In the genomic region with DNA sequence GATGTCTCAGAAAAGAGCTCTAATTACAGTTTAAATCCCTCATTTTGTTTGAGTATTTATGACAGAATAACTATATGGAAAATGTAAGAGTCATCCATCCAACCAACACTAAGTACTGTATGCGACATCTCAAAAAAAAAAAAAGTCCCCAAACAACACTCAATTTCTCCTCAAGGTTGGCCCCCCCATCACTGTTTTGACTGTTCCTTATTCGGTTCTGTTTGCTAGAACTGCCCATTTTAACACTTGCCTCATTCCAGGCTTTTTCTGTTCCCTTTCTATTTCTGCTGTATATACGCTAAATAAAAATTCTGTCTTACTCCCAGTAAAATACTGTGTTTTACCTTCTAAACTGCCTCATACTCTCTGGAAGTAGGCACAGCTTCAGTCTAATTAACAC, we compare ENCODE assay signal across 18 cellular contexts. TPM values are rescaled to one million over a fixed set of nuclear protein-coding genes. Genes with fewer than 3 reads are reported as not detected.
DNase-seq lines count a peak whose midpoint lies in the region; ATAC-seq, FAIRE-seq and TF ChIP-seq lines count a peak whose summit lies in the region.
"Had no signal": no experiment of that assay in that cellular context is flagged by ENCODE, and none has a peak within 500 bp of the region (broad histone marks: within the 10 kb centered on the region; RNA-seq: fewer than 3 reads in every experiment).

No MANE protein-coding gene starts in this region.

- peaks cover 15% of the 10 kb centered on the region for H3K4me1 ChIP-seq in GM23338 (ENCODE audit: insufficient read depth)
- H3K4me1 ChIP-seq in GM12878 (ENCODE audit: control insufficient read depth, insufficient read depth, low read length): peaks cover 31% of the 10 kb centered on the region

- 0 out of 2 replicates have a peak, but pooled peaks cover 16% of the 10 kb centered on the region for H3K36me3 ChIP-seq in GM23338 (ENCODE audit: insufficient read depth)
- peaks cover 5 to 8% of the 10 kb centered on the region in 2 experiments; a peak in 3 of 4 replicates for H3K36me3 ChIP-seq in GM12878 (ENCODE audit: control insufficient read depth in 2 of 2, insufficient read depth in 2 of 2, low read length in 1 of 2)

- intact Hi-C loops in GM12878 (cut with micrococcal nuclease; ENCODE audit: unreplicated experiment) (no loop called here), Calu3 (cut with micrococcal nuclease; ENCODE audit: unreplicated experiment) (no loop called here)

- 0 out of 2 replicates have a peak, but pooled peaks cover 3% of the 10 kb centered on the region for H3F3A ChIP-seq in GM23338 (replicated peaks; ENCODE audit: low read depth)

- no TSS peak for BruUV-seq in GM12878 (replicated peaks; lab: Mats Ljungman, UMichigan)
- no TSS peak for BruUV-seq in Calu3 (replicated peaks; lab: Mats Ljungman, UMichigan)

- H3K27ac Mint-ChIP-seq in GM23338: peak overlapping the region; percentile 47
- no peak overlapping the region for H3K27ac Mint-ChIP-seq in stimulated activated memory B cell treated with anti-CD40 and anti-IgM and Interleukin-4, amounts not matched to agents 10 μg/mL and 1 μg/mL and 100 μg/mL, for 72 hours
- no peak overlapping the region for H3K27ac Mint-ChIP-seq in Calu3 (ENCODE audit: unreplicated experiment)
- H3K27ac Mint-ChIP-seq: CD14-positive monocyte; CD8-positive, alpha-beta T cell; HFFc6 had no signal

- no peaks in the 10 kb centered on the region; the same call in 1 of the 2 replicates for H3K9me2 ChIP-seq in GM23338 (ENCODE audit: insufficient read depth)

- H3K27ac ChIP-seq in GM23338 (ENCODE audit: low read depth) (no peak overlapping the region), GM12878 (ENCODE audit: control insufficient read depth, insufficient read depth) (peak overlapping the region; percentile 72), coronary artery (no peak overlapping the region)
- H3K27ac ChIP-seq: 22Rv1 had no signal

- SMC1A ChIA-PET in GM12878 (lab: Charles Lee; ENCODE audit: uncharacterized antibody, unreplicated experiment): interaction anchor here (0.9 to 2.1 kb wide), 8 partner anchors 12 to 47 kb away, joined by 3 to 11 read pairs (median 4); no protein-coding TSS in a partner anchor

- H3K4me3 ChIP-seq in GM23338 (no peak overlapping the region), GM12878 (no peak overlapping the region; the same call in 1 of the 2 replicates), coronary artery (no peak overlapping the region)

- TF ChIP-seq CTCF in GM23338 (conservative IDR thresholded peaks at IDR 0.05; ENCODE audit: low read depth in 2 of 2): no peak
- no peak for TF ChIP-seq CTCF in GM12878 (IDR thresholded peaks at IDR 0.05 in 2 of 3, conservative IDR thresholded peaks at IDR 0.05 in 1 of 3; ENCODE audit: control insufficient read depth in 2 of 3, extremely low read depth in 1 of 3, insufficient read depth in 1 of 3, low read depth in 3 of 3, low read length in 3 of 3)
- TF ChIP-seq CTCF in coronary artery (IDR thresholded peaks at IDR 0.05): no peak
- no peak for TF ChIP-seq CTCF in Calu3 (IDR thresholded peaks at IDR 0.05; ENCODE audit: unreplicated experiment)

- H3K27me3 ChIP-seq in GM23338 (ENCODE audit: insufficient read depth) (no peaks in the 10 kb centered on the region), GM12878 (replicated peaks in 1 of 2; ENCODE audit: control insufficient read depth in 2 of 2, insufficient read depth in 2 of 2, low read length in 1 of 2) (no peaks in the 10 kb centered on the region)

- H4K20me1 ChIP-seq in GM23338 (replicated peaks; ENCODE audit: insufficient read depth) (0 out of 2 replicates have a peak, but pooled peaks cover 7% of the 10 kb centered on the region), GM12878 (ENCODE audit: control insufficient read depth, insufficient read depth) (no peaks in the 10 kb centered on the region)

- H3K9me3 Mint-ChIP-seq in GM23338 (peaks cover 14% of the 10 kb centered on the region), Calu3 (ENCODE audit: low read depth, unreplicated experiment) (no peaks in the 10 kb centered on the region)
- no peaks in the 10 kb centered on the region for H3K9me3 Mint-ChIP-seq in stimulated activated memory B cell treated with anti-CD40 and anti-IgM and Interleukin-4, amounts not matched to agents 10 μg/mL and 1 μg/mL and 100 μg/mL, for 72 hours

- H3K4me2 ChIP-seq in GM23338: no peak overlapping the region
- H3K4me2 ChIP-seq in GM12878 (ENCODE audit: control insufficient read depth, insufficient read depth): peak overlapping the region; percentile 17; the same call in 1 of the 2 replicates

- CTCF ChIA-PET in GM12878 (lab: Yijun Ruan, JAX): interaction anchor here (0.7 to 1.5 kb wide), 2 partner anchors 35 to 49 kb away, joined by 3 to 4 read pairs; no protein-coding TSS in a partner anchor
- CTCF ChIA-PET in Calu3 (lab: Charles Lee): no interaction called here

- FAIRE-seq in GM12891 (lab: Jason Lieb, UNC) (no peak), GM12878 (lab: Jason Lieb, UNC) (no peak), urothelium cell line (lab: Jason Lieb, UNC) (no peak)

- H3K79me2 ChIP-seq in GM23338 (replicated peaks; ENCODE audit: insufficient read depth) (peaks cover 32% of the 10 kb centered on the region), GM12878 (ENCODE audit: control insufficient read depth, insufficient read depth, low read length) (peaks cover 2% of the 10 kb centered on the region; the same call in 1 of the 2 replicates)

- peaks cover 69% of the 10 kb centered on the region for H3K36me3 Mint-ChIP-seq in GM23338 (ENCODE audit: low read depth)
- no peaks in the 10 kb centered on the region for H3K36me3 Mint-ChIP-seq in stimulated activated memory B cell treated with anti-CD40 and anti-IgM and Interleukin-4, amounts not matched to agents 10 μg/mL and 1 μg/mL and 100 μg/mL, for 72 hours
- H3K36me3 Mint-ChIP-seq in Calu3 (ENCODE audit: insufficient read depth, unreplicated experiment): no peaks in the 10 kb centered on the region
- H3K36me3 Mint-ChIP-seq: CD14-positive monocyte; CD8-positive, alpha-beta T cell had no signal

- in situ Hi-C loops in GM12878 (cut with MboI): no loop called here

- H3K9ac ChIP-seq in GM12878 (ENCODE audit: control insufficient read depth, insufficient read depth, low read length): no peak overlapping the region

- TF ChIP-seq POLR2A in GM12891 (IDR thresholded peaks at IDR 0.05; ENCODE audit: low read depth, low read length) (no peak), GM12878 (IDR thresholded peaks at IDR 0.05; ENCODE audit: low read depth, low read length) (no peak)

- H3K27me3 Mint-ChIP-seq in GM23338 (ENCODE audit: insufficient read depth, low read depth, poor library complexity) (peaks cover 3% of the 10 kb centered on the region), Calu3 (ENCODE audit: unreplicated experiment) (no peaks in the 10 kb centered on the region)
- H3K27me3 Mint-ChIP-seq in stimulated activated memory B cell treated with anti-CD40 and anti-IgM and Interleukin-4, amounts not matched to agents 10 μg/mL and 1 μg/mL and 100 μg/mL, for 72 hours: no peaks in the 10 kb centered on the region

- DNase-seq in GM12891 (ENCODE audit: insufficient read length, low spot score): no peak
- no peak for DNase-seq in GM23338 (ENCODE audit: low spot score)
- DNase-seq in GM12878 (ENCODE audit: low read depth, low spot score): no peak
- no peak for DNase-seq in coronary artery (ENCODE audit: low spot score)
- no peak for DNase-seq in Calu3
- DNase-seq in urothelium cell line (ENCODE audit: low spot score): no peak
- DNase-seq: CD8-positive, alpha-beta T cell; COR-L47; DND-41; GDM1; HCEC 1CT; HFFc6; KG1 had no signal

- TF ChIP-seq EP300 in GM12878 (IDR thresholded peaks at IDR 0.05; ENCODE audit: borderline replicate concordance in 1 of 2, control insufficient read depth in 1 of 2, low read depth in 2 of 2, low read length in 2 of 2): no peak

- POLR2A ChIA-PET in GM12878 (lab: Charles Lee): interaction anchor here (0.6 to 2.1 kb wide), 6 partner anchors 11 to 24 kb away, joined by 3 to 6 read pairs (median 3); no protein-coding TSS in a partner anchor

- no peak for TF ChIP-seq RAD21 in GM12878 (IDR thresholded peaks at IDR 0.05; ENCODE audit: insufficient read depth, low read depth, low read length)

- peaks cover 12% of the 10 kb centered on the region for H3K4me1 Mint-ChIP-seq in GM23338
- peaks cover 16% of the 10 kb centered on the region for H3K4me1 Mint-ChIP-seq in stimulated activated memory B cell treated with anti-CD40 and anti-IgM and Interleukin-4, amounts not matched to agents 10 μg/mL and 1 μg/mL and 100 μg/mL, for 72 hours
- no peaks in the 10 kb centered on the region for H3K4me1 Mint-ChIP-seq in Calu3 (ENCODE audit: low read depth, unreplicated experiment)
- H3K4me1 Mint-ChIP-seq: CD14-positive monocyte had no signal

- no peaks in the 10 kb centered on the region for H3K9me3 ChIP-seq in GM12878 (replicated peaks; ENCODE audit: control insufficient read depth, insufficient read depth, low read length)

- H2AFZ ChIP-seq in GM23338 (no peak overlapping the region), GM12878 (ENCODE audit: control insufficient read depth, low read depth, low read length) (no peak overlapping the region)

- WGBS in GM12878 (ENCODE audit: insufficient coverage, insufficient replicate concordance, low lambda C conversion rate, missing lambda C conversion rate): 47% methylated on average over 3 of the region's 3 CpGs

- H3K4me3 Mint-ChIP-seq in GM23338: no peak overlapping the region; the same call in 2 of the 3 replicates
- no peak overlapping the region for H3K4me3 Mint-ChIP-seq in stimulated activated memory B cell treated with anti-CD40 and anti-IgM and Interleukin-4, amounts not matched to agents 10 μg/mL and 1 μg/mL and 100 μg/mL, for 72 hours
- H3K4me3 Mint-ChIP-seq in Calu3 (ENCODE audit: low read depth, unreplicated experiment): no peak overlapping the region
- H3K4me3 Mint-ChIP-seq: CD14-positive monocyte; CD8-positive, alpha-beta T cell; HFFc6; IgD-negative memory B cell had no signal

- ATAC-seq in GM23338 (no peak), GM12878 (peak; percentile 62)
- ATAC-seq in stimulated activated memory B cell treated with anti-CD40 and anti-IgM and Interleukin-4, amounts not matched to agents 10 μg/mL and 1 μg/mL and 100 μg/mL, for 72 hours: peak; percentile 61
- ATAC-seq: CD8-positive, alpha-beta T cell had no signal

- RAD21 ChIA-PET in GM12878 (lab: Charles Lee; ENCODE audit: unreplicated experiment): interaction anchor here (1.1 to 1.8 kb wide), 5 partner anchors 12 to 45 kb away, joined by 3 to 6 read pairs (median 3); no protein-coding TSS in a partner anchor

RNA-seq across cellular contexts. Expression of gene GLDC, which starts 25.2 kb away (rescaled TPM):
- 40.4 TPM for polyA plus RNA-seq in GM12891 (2012; ENCODE audit: low read depth, missing spikeins)
- 133 and 139 TPM in 2 replicates for total RNA-seq in GM23338 (2014; rRNA removed; shearing (Covaris generic))
- polyA plus RNA-seq in GM23338 (2016; fragmentation: Nextera tagmentation; extraction: Ambion mirVana): 63.5 and 71.9 TPM in 2 replicates
- total RNA-seq in GM12878 (2013; cell fraction: nucleolus; rRNA removed): 105 and 125 TPM in 2 replicates
- total RNA-seq in GM12878 (2014; rRNA removed): 124 and 125 TPM in 2 replicates
- 97.0 and 101 TPM in 2 replicates for total RNA-seq in GM12878 (2014; rRNA removed; fragmentation: Illumina TruSeq; extraction: Trizol)
- 117 and 119 TPM in 2 replicates for total RNA-seq in GM12878 (2021)
- 49.3 TPM for polyA plus RNA-seq in GM12878 (2011; ENCODE audit: low read depth)
- 165 and 166 TPM in 2 replicates for polyA plus RNA-seq in GM12878 (2011; rRNA removed)
- 96.2 and 109 TPM in 2 replicates for polyA plus RNA-seq in GM12878 (2011; cell fraction: cytosol; rRNA removed)
- polyA plus RNA-seq in GM12878 (2011; cell fraction: nucleus; rRNA removed): 487 and 685 TPM in 2 replicates
- 38.4 and 38.7 TPM in 2 replicates for polyA plus RNA-seq in GM12878 (2012)
- 150 and 156 TPM in 2 replicates for polyA plus RNA-seq in GM12878 (2014; fragmentation: Illumina TruSeq; extraction: Trizol)
- polyA plus RNA-seq in GM12878 (2014; fragmentation: Nextera tagmentation; extraction: Ambion mirVana): 100 to 1,000 TPM in 1 of 2 experiments, 10 to 100 TPM in 1; 88.2 to 112 TPM
- 128 and 129 TPM in 2 replicates for polyA plus RNA-seq in GM12878 (2014; rRNA removed)
- polyA plus RNA-seq in GM12878 (2016; fragmentation: Nextera tagmentation; extraction: Ambion mirVana): 100 to 1,000 TPM in 1 of 2 experiments, 10 to 100 TPM in 1; 33.1 to 101 TPM
- polyA minus RNA-seq in GM12878 (2011; rRNA and poly(A)+ RNA removed): 232 and 238 TPM in 2 replicates
- 48.2 and 51.0 TPM in 2 replicates for polyA minus RNA-seq in GM12878 (2011; cell fraction: cytosol; rRNA and poly(A)+ RNA removed)
- polyA minus RNA-seq in GM12878 (2011; cell fraction: nucleus; rRNA and poly(A)+ RNA removed): 170 and 175 TPM in 2 replicates
- 5.1 and 8.0 TPM in 2 replicates for total RNA-seq in Calu3 (2022)
- total RNA-seq: CD8-positive, alpha-beta T cell; H4 had no signal
- polyA plus RNA-seq: CD14-positive monocyte had no signal

Comparison
In these comparisons a context has a peak if more than half of its experiments do, and no peak if none do; other contexts are left out.
1. RNA of gene GLDC, which starts 25.2 kb away (total RNA-seq): 133 to 139 TPM in GM23338 and 97.0 to 125 TPM in GM12878; 5.1 to 8.0 TPM in Calu3; every median in the first group is over 10 times any median in the second.